1 cellular context compared by ENCODE assay signal in the genomic region with DNA sequence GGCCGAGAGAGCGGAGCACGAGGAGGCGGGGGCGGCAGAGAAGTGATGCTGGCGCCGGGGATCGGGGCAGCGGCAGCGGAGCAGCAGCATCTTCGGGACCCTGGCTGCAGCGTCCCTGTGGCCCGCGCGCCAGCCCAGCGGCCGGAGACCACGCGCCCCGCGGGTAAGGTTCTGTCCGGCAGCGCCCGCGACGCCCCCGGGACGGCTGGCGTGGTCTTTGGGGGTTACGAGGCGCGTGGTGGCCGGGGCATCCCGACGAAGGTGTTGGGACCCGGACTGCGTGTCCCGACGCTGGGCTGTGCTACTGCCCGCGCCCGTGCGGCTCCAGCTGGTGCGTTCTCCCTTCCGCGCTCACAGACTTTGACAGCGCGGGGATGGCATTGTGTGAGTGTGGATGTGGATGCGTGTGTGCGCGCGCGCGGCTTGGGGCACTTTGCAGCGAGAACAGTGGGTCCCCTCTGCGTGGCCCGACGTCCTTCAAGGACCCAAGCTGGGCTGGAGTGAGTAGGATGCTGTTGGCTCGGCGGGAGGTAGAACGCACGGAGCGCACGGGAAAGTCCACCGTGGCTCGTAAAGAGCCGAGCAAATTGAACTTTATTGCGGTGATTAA.
TF ChIP-seq lines count a peak whose summit lies in the region.

No MANE protein-coding gene starts in this region.

TF ChIP-seq in H1, 55 proteins besides CTCF, POLR2A, EP300 and RAD21:
- TF ChIP-seq RBBP5 (IDR thresholded peaks at IDR 0.05; ENCODE audit: borderline replicate concordance, low read depth, low read length) (peak; percentile 76), YY1 (IDR thresholded peaks at IDR 0.05; ENCODE audit: low read depth, low read length) (no peak), KDM4A (IDR thresholded peaks at IDR 0.05; ENCODE audit: low read depth, low read length, severe bottlenecking) (peak; percentile 88), CHD2 (IDR thresholded peaks at IDR 0.05; ENCODE audit: low read length) (no peak), SIRT6 (IDR thresholded peaks at IDR 0.05; ENCODE audit: low read length) (no peak), TAF1 (IDR thresholded peaks at IDR 0.05; ENCODE audit: low read depth, low read length) (no peak), SAP30 (IDR thresholded peaks at IDR 0.05; ENCODE audit: insufficient read depth, insufficient replicate concordance, low read length) (peak; percentile 85), EZH2 (IDR thresholded peaks at IDR 0.05; ENCODE audit: low read depth, low read length, severe bottlenecking) (no peak), PHF8 (conservative IDR thresholded peaks at IDR 0.05; ENCODE audit: low read depth, low read length) (no peak; the same call in 1 of the 2 replicates), SRF (IDR thresholded peaks at IDR 0.05; ENCODE audit: low read depth, low read length) (no peak), SIN3A (conservative IDR thresholded peaks at IDR 0.05 in 1 of 2, IDR thresholded peaks at IDR 0.05 in 1 of 2; ENCODE audit: low read depth in 1 of 2, low read length in 2 of 2) (peak in 1 of 2 experiments; percentile 79; a peak in 2 of 4 replicates), JUN (IDR thresholded peaks at IDR 0.05; ENCODE audit: low read depth, low read length) (no peak), POLR2AphosphoS5 (IDR thresholded peaks at IDR 0.05; ENCODE audit: low read depth, low read length) (no peak), ASH2L (IDR thresholded peaks at IDR 0.05; ENCODE audit: low read length) (peak; percentile 15), EGR1 (IDR thresholded peaks at IDR 0.05; ENCODE audit: borderline replicate concordance, low read depth, low read length) (0 out of 2 replicates have a peak, but pooled peaks have one; percentile 53), NANOG (IDR thresholded peaks at IDR 0.05; ENCODE audit: insufficient read depth, low read depth, low read length, poor library complexity, severe bottlenecking) (no peak), CTBP2 (IDR thresholded peaks at IDR 0.05; ENCODE audit: borderline replicate concordance, insufficient read depth, insufficient read length, low read length) (peak; percentile 9), HDAC2 (IDR thresholded peaks at IDR 0.05; ENCODE audit: borderline replicate concordance in 1 of 2, low read depth in 2 of 2, low read length in 2 of 2) (peak in 1 of 2 experiments; percentile 78; a peak in 2 of 4 replicates), BACH1 (IDR thresholded peaks at IDR 0.05; ENCODE audit: low read length) (no peak), CEBPB (IDR thresholded peaks at IDR 0.05; ENCODE audit: low read depth, low read length) (no peak)
- TF ChIP-seq, protein P1, sequence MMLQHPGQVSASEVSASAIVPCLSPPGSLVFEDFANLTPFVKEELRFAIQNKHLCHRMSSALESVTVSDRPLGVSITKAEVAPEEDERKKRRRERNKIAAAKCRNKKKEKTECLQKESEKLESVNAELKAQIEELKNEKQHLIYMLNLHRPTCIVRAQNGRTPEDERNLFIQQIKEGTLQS (IDR thresholded peaks at IDR 0.05; ENCODE audit: insufficient read depth, low read depth, low read length) = no peak
- TF ChIP-seq, protein P2, sequence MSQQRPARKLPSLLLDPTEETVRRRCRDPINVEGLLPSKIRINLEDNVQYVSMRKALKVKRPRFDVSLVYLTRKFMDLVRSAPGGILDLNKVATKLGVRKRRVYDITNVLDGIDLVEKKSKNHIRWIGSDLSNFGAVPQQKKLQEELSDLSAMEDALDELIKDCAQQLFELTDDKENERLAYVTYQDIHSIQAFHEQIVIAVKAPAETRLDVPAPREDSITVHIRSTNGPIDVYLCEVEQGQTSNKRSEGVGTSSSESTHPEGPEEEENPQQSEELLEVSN (IDR thresholded peaks at IDR 0.05) = peak; percentile 14; the same call in 1 of the 2 replicates
- TF ChIP-seq, protein P3, sequence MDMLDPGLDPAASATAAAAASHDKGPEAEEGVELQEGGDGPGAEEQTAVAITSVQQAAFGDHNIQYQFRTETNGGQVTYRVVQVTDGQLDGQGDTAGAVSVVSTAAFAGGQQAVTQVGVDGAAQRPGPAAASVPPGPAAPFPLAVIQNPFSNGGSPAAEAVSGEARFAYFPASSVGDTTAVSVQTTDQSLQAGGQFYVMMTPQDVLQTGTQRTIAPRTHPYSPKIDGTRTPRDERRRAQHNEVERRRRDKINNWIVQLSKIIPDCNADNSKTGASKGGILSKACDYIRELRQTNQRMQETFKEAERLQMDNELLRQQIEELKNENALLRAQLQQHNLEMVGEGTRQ (IDR thresholded peaks at IDR 0.05; ENCODE audit: low read length) = no peak
- TF ChIP-seq, protein P4, sequence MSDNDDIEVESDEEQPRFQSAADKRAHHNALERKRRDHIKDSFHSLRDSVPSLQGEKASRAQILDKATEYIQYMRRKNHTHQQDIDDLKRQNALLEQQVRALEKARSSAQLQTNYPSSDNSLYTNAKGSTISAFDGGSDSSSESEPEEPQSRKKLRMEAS (IDR thresholded peaks at IDR 0.05) = peak; percentile 54; the same call in 1 of the 2 replicates
